ENCODE assay signal across 8 cellular contexts in the genomic region with DNA sequence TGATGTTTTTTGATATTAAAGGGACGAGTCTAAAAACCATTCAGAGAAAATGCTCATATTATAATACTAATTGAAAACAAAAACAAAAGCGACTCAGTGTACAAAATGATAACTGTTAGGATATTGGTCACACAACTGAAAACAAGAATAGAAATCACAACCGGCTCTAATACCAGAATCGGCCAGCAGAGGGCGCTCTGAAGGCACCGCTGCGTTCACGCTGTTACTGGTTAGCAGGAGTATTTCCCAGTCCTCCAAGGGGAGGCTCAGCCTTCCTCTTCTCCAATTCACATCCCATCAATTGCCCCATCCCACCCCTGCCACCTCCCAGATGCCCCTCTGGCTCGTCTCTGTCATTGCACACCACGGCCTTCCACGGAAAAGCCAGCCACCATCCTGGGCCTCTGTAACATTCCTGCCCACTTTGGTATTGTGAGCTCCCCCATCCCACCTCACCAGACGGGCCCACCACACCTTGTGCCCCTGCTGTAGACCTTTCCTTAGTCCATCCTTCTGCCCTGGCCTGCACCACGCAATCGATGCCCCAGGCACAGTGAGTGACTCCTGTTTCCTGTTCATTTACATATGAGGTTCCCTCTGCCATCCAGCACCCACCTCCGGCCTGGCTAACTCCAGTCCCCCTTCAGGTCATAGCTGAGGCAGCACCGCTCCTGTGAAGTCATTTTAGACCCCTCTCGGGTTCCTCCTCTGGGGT. TPM values are rescaled to one million over a fixed set of nuclear protein-coding genes. Genes with fewer than 3 reads are reported as not detected.
DNase-seq lines count a peak whose midpoint lies in the region; ATAC-seq, FAIRE-seq and TF ChIP-seq lines count a peak whose summit lies in the region.

No MANE protein-coding gene starts in this region.

- no peak overlapping the region for H3K4me2 ChIP-seq in A549

- peaks cover 16% of the 10 kb centered on the region for H3K4me1 ChIP-seq in A549

- peak; percentile 60 to 68 for TF ChIP-seq RAD21 in A549 (conservative IDR thresholded peaks at IDR 0.05 in 1 of 2, IDR thresholded peaks at IDR 0.05 in 1 of 2)

- H3K27ac ChIP-seq in A549 (0 out of 6 replicates have a peak overlapping the region, but pooled peaks of 1 of the 2 experiments have one; percentile 18), VCaP (no peak overlapping the region; the same call in 1 of the 2 replicates)

- 27% methylated on average over 17 of the region's 17 CpGs for WGBS in A549 (ENCODE audit: missing lambda C conversion rate)

- POLR2A ChIA-PET in A549 (lab: Yijun Ruan, JAX): no interaction called here

- CTCF ChIA-PET in A549 (lab: Yijun Ruan, JAX): interaction anchor here (0.6 to 8.8 kb wide), 23 partner anchors 9 to 380 kb away, joined by 3 to 126 read pairs (median 5); a partner anchor contains a TSS

- no peak for TF ChIP-seq EP300 in A549 (IDR thresholded peaks at IDR 0.05)

- DNase-seq in A549 (ENCODE audit: low read depth in 1 of 2, low spot score in 1 of 2) (peak; percentile 33 to 56), GM13977 (ENCODE audit: low spot score) (peak; percentile 76), NCI-H128 (lab: John Stamatoyannopoulos, UW; ENCODE audit: unreplicated experiment) (peak; percentile 12), T47D (ENCODE audit: low read depth in 1 of 2, low spot score in 1 of 2) (peak; percentile 51 to 69), iris pigment epithelial cell (ENCODE audit: low read depth) (peak; percentile 59)
- peak; percentile 31 to 68 for DNase-seq in stimulated activated CD4-positive, alpha-beta T cell treated with anti-CD3 and anti-CD28 coated beads, Interleukin-15, amount 100 ng/mL, for 48 hours (ENCODE audit: low read depth in 2 of 2)

- peak; percentile 40 to 80; a peak in 4 of 6 replicates for ATAC-seq in A549
- no peak for ATAC-seq in HG02852 (IDR thresholded peaks at IDR 0.05; ENCODE audit: unreplicated experiment)

- in situ Hi-C loops in GM13977 (cut with MboI; ENCODE audit: low pct_unique_long_range_greater_than_20kb, low sequenced_read_pairs, unreplicated experiment) (no loop called here), T47D (cut with HindIII; ENCODE audit: low pct_unique_long_range_greater_than_20kb, low sequenced_read_pairs) (no loop called here)

- TF ChIP-seq CTCF in A549 (IDR thresholded peaks at IDR 0.05): peak; percentile 78
- peak; percentile 89 for TF ChIP-seq CTCF in GM13977 (IDR thresholded peaks at IDR 0.05; ENCODE audit: extremely low read depth, insufficient read depth, missing control alignments)
- peak; percentile 97 for TF ChIP-seq CTCF in VCaP (conservative IDR thresholded peaks at IDR 0.05)

- no peak overlapping the region for H3K4me3 ChIP-seq in A549

- H3K9me3 ChIP-seq in A549: no peaks in the 10 kb centered on the region

- FAIRE-seq in A549 (lab: Jason Lieb, UNC): no peak

- no peak for TF ChIP-seq POLR2A in A549 (IDR thresholded peaks at IDR 0.05; ENCODE audit: low read length)

TF ChIP-seq in A549, 52 proteins besides CTCF, POLR2A, EP300 and RAD21:
- TF ChIP-seq HEYL (CRISPR knock-in tag; IDR thresholded peaks at IDR 0.05): no peak
- peak; percentile 68 for TF ChIP-seq SMC3 (IDR thresholded peaks at IDR 0.05)
TF ChIP-seq in A549: peak in this region for 1.

RNA-seq across cellular contexts. Expression of a gene that starts 8.5 kb away (rescaled TPM):
- polyA plus RNA-seq in A549 (2011; rRNA removed): 0.03 and 0.04 TPM in 2 replicates
- 0.01 and 0.03 TPM in 2 replicates for polyA plus RNA-seq in A549 (2012; cell fraction: cytosol; rRNA removed)
- polyA plus RNA-seq in A549 (2012; cell fraction: nucleus; rRNA removed): 0.01 and 0.05 TPM in 2 replicates
- not detected in 3 replicates for polyA plus RNA-seq in A549 (2017; fragmentation: RNase III; extraction: RNeasy Plus Mini Kit Qiagen cat#74134 plus additional on column Dnase treatment)
- polyA minus RNA-seq in A549 (2011; rRNA and poly(A)+ RNA removed): not detected in 2 replicates

RNA-seq across cellular contexts. Expression of a gene that starts 31.7 kb away (rescaled TPM):
- polyA plus RNA-seq in A549 (2011; rRNA removed) (23.2 and 35.2 TPM in 2 replicates), A549 (2017; fragmentation: RNase III; extraction: RNeasy Plus Mini Kit Qiagen cat#74134 plus additional on column Dnase treatment) (3.7 to 4.9 TPM (median 4.8 TPM) in 3 replicates)
- polyA plus RNA-seq in A549 (2012; cell fraction: cytosol; rRNA removed): 9.6 and 10.2 TPM in 2 replicates
- 7.7 and 8.4 TPM in 2 replicates for polyA plus RNA-seq in A549 (2012; cell fraction: nucleus; rRNA removed)
- 24.1 and 29.1 TPM in 2 replicates for polyA minus RNA-seq in A549 (2011; rRNA and poly(A)+ RNA removed)

Comparison
In these comparisons a context has a peak if more than half of its experiments do, and no peak if none do; other contexts are left out.
1. DNase-seq: peak in every context shown above with its lines; median percentile 76 in GM13977; 60 in T47D; 59 in iris pigment epithelial cell; 50 in stimulated activated CD4-positive, alpha-beta T cell treated with anti-CD3 and anti-CD28 coated beads, Interleukin-15, amount 100 ng/mL, for 48 hours; 44 in A549; 12 in NCI-H128.